8 cellular contexts compared by ENCODE assay signal in genomic region chr3:98778852-98779379, GRCh38. TPM values are rescaled to one million over a fixed set of nuclear protein-coding genes. Genes with fewer than 3 reads are reported as not detected.
DNase-seq lines count a peak whose midpoint lies in the region; ATAC-seq and TF ChIP-seq lines count a peak whose summit lies in the region.

No MANE protein-coding gene starts in this region.

- H3K27me3 ChIP-seq in Caco-2 (replicated peaks; ENCODE audit: control insufficient read depth, insufficient read depth, low read length) = no peaks in the 10 kb centered on the region

- H3K9me3 Mint-ChIP-seq in Caco-2 (ENCODE audit: unreplicated experiment) (no peaks in the 10 kb centered on the region), glutamatergic neuron (ENCODE audit: unreplicated experiment) (no peaks in the 10 kb centered on the region), type B pancreatic cell (no peaks in the 10 kb centered on the region)

- peak overlapping the region; percentile 71 for H3K27ac Mint-ChIP-seq in Caco-2 (ENCODE audit: unreplicated experiment)
- no peak overlapping the region for H3K27ac Mint-ChIP-seq in glutamatergic neuron (ENCODE audit: unreplicated experiment)
- H3K27ac Mint-ChIP-seq in type B pancreatic cell = no peak overlapping the region

- no peaks in the 10 kb centered on the region for H3K27me3 Mint-ChIP-seq in Caco-2 (ENCODE audit: insufficient read depth, unreplicated experiment)
- peaks cover 5% of the 10 kb centered on the region for H3K27me3 Mint-ChIP-seq in glutamatergic neuron (ENCODE audit: unreplicated experiment)
- no peaks in the 10 kb centered on the region for H3K27me3 Mint-ChIP-seq in type B pancreatic cell

- DNase-seq in Caco-2 (peak; percentile 57 to 73), NB4 (ENCODE audit: low read depth) (peak; percentile 81), epithelial cell of esophagus (ENCODE audit: low read depth) (peak; percentile 93), omental fat pad (ENCODE audit: low spot score) (no peak), GM13976 (ENCODE audit: low spot score) (no peak), glutamatergic neuron (no peak), type B pancreatic cell (ENCODE audit: extremely low spot score, unreplicated experiment) (no peak)

- TF ChIP-seq CTCF in Caco-2 (IDR thresholded peaks at IDR 0.05; ENCODE audit: insufficient read depth in 1 of 2, low read depth in 1 of 2, low read length in 1 of 2, severe bottlenecking in 1 of 2, unreplicated experiment in 1 of 2) = no peak
- no peak for TF ChIP-seq CTCF in NB4 (IDR thresholded peaks at IDR 0.05; ENCODE audit: low read depth, low read length)
- TF ChIP-seq CTCF in epithelial cell of esophagus (IDR thresholded peaks at IDR 0.05; ENCODE audit: insufficient read depth, low read depth, low read length, missing control alignments) = no peak
- no peak for TF ChIP-seq CTCF in omental fat pad (IDR thresholded peaks at IDR 0.05)
- TF ChIP-seq CTCF in GM13976 (IDR thresholded peaks at IDR 0.05; ENCODE audit: borderline replicate concordance, control extremely low read depth, extremely low read depth, insufficient read depth, missing control alignments) = no peak
- no peak for TF ChIP-seq CTCF in glutamatergic neuron (IDR thresholded peaks at IDR 0.05; ENCODE audit: partially characterized antibody, unreplicated experiment)
- no peak for TF ChIP-seq CTCF in type B pancreatic cell (conservative IDR thresholded peaks at IDR 0.05)

- in situ Hi-C loops in GM13976 (cut with MboI; ENCODE audit: low sequenced_read_pairs, unreplicated experiment) = no loop called here

- H3K36me3 ChIP-seq in Caco-2 (ENCODE audit: control insufficient read depth, insufficient read depth, low read length) = peaks cover 2% of the 10 kb centered on the region; the same call in 1 of the 2 replicates

- intact Hi-C loops in Caco-2 (cut with micrococcal nuclease; ENCODE audit: unreplicated experiment) = loop anchor here (1.0 kb wide), 1 partner anchor 7 kb away; no protein-coding TSS in a partner anchor

- H3K9me3 ChIP-seq in Caco-2 = no peaks in the 10 kb centered on the region

- CTCF ChIA-PET in Caco-2 (lab: Charles Lee) = interaction anchor here (0.6 kb wide), 1 partner anchor 129 kb away, joined by 6 read pairs; no protein-coding TSS in a partner anchor

- H3K4me3 ChIP-seq in Caco-2 (ENCODE audit: low read depth, low read length) = no peak overlapping the region
- H3K4me3 ChIP-seq in NB4 (ENCODE audit: low read depth, low read length) = no peak overlapping the region
- no peak overlapping the region for H3K4me3 ChIP-seq in epithelial cell of esophagus (ENCODE audit: low read length)

- peaks cover 70% of the 10 kb centered on the region for H3K4me1 ChIP-seq in Caco-2

- ATAC-seq in omental fat pad (ENCODE audit: low FRiP score) = peak; percentile 72
- no peak for ATAC-seq in GM21737 (IDR thresholded peaks at IDR 0.05; ENCODE audit: unreplicated experiment)

- no TSS peak for BruUV-seq in Caco-2 (replicated peaks; lab: Mats Ljungman, UMichigan)

- POLR2A ChIA-PET in Caco-2 (lab: Charles Lee) = interaction anchor here (0.9 kb wide), 1 partner anchor 256 kb away, joined by 3 read pairs; no protein-coding TSS in a partner anchor

- H3K4me1 Mint-ChIP-seq in Caco-2 (ENCODE audit: low read depth, unreplicated experiment) (peaks cover 56% of the 10 kb centered on the region), glutamatergic neuron (ENCODE audit: low read depth, unreplicated experiment) (peaks cover 4% of the 10 kb centered on the region), type B pancreatic cell (ENCODE audit: unreplicated experiment) (no peaks in the 10 kb centered on the region)

- no peak for TF ChIP-seq POLR2A in NB4 (IDR thresholded peaks at IDR 0.05; ENCODE audit: extremely low read depth, insufficient read length)

- no peak overlapping the region for H3K4me3 Mint-ChIP-seq in Caco-2 (ENCODE audit: unreplicated experiment)
- no peak overlapping the region for H3K4me3 Mint-ChIP-seq in glutamatergic neuron (ENCODE audit: unreplicated experiment)
- H3K4me3 Mint-ChIP-seq in type B pancreatic cell = no peak overlapping the region

- H3K36me3 Mint-ChIP-seq in Caco-2 (ENCODE audit: insufficient read depth, unreplicated experiment) (peaks cover 79% of the 10 kb centered on the region), glutamatergic neuron (ENCODE audit: unreplicated experiment) (no peaks in the 10 kb centered on the region), type B pancreatic cell (peaks cover 19% of the 10 kb centered on the region)

RNA-seq across cellular contexts. Expression of gene ST3GAL6, which starts 15.8 kb away (rescaled TPM):
- 59.7 and 67.2 TPM in 2 replicates for total RNA-seq in Caco-2 (2022)
- 10 to 100 TPM in 3 of 4 donors, 1 to 10 TPM in 1; 8.5 to 19.4 (median 16.0) TPM for total RNA-seq in omental fat pad
- 52.9 TPM for total RNA-seq in glutamatergic neuron (ENCODE audit: unreplicated experiment)
- total RNA-seq in type B pancreatic cell (ENCODE audit: low replicate concordance) = 16.5 and 21.9 TPM in 2 replicates

Comparison
In these comparisons a context has a peak if more than half of its experiments do, and no peak if none do; other contexts are left out.
1. DNase-seq: peak in Caco-2 (2 of 2), NB4 (single experiment) and epithelial cell of esophagus (single experiment); none in omental fat pad (single experiment), GM13976 (single experiment), glutamatergic neuron (single experiment) and type B pancreatic cell (single experiment).